10 cellular contexts compared by ENCODE assay signal in genomic region chr2:118269408-118270051, GRCh38.
DNase-seq lines count a peak whose midpoint lies in the region; ATAC-seq and TF ChIP-seq lines count a peak whose summit lies in the region.
"Had no signal": no experiment of that assay in that cellular context is flagged by ENCODE, and none has a peak within 500 bp of the region (broad histone marks: within the 10 kb centered on the region; RNA-seq: fewer than 3 reads in every experiment).

No MANE protein-coding gene starts in this region.

- H3K27ac ChIP-seq in OCI-LY3 (ENCODE audit: low read length): no peak overlapping the region
- no peak overlapping the region for H3K27ac ChIP-seq in left lung

- no peaks in the 10 kb centered on the region for H3K36me3 ChIP-seq in OCI-LY3 (replicated peaks; ENCODE audit: low read depth, low read length)
- H3K36me3 ChIP-seq in left lung: no peaks in the 10 kb centered on the region

- peak; percentile 25; the same call in 1 of the 2 replicates for TF ChIP-seq CTCF in OCI-LY3 (IDR thresholded peaks at IDR 0.05; ENCODE audit: low read depth, low read length)
- peak in 1 of 2 donors; percentile 16 for TF ChIP-seq CTCF in left lung (IDR thresholded peaks at IDR 0.05)

- no peak overlapping the region for H3K4me2 ChIP-seq in OCI-LY3 (ENCODE audit: low read length)

- no peaks in the 10 kb centered on the region for H3K79me2 ChIP-seq in OCI-LY3 (ENCODE audit: low read length)

- H4K20me1 ChIP-seq in OCI-LY3 (ENCODE audit: insufficient read depth, low read length): no peaks in the 10 kb centered on the region

- no peaks in the 10 kb centered on the region for H3K4me1 ChIP-seq in OCI-LY3 (ENCODE audit: low read length)
- H3K4me1 ChIP-seq in left lung: no peaks in the 10 kb centered on the region

- no peak overlapping the region for H3K9ac ChIP-seq in OCI-LY3 (ENCODE audit: low read length)

- ATAC-seq in GM21723 (IDR thresholded peaks at IDR 0.05; ENCODE audit: unreplicated experiment): peak; percentile 72
- ATAC-seq in left lung: peak; percentile 91
- no peak for ATAC-seq in stimulated activated naive CD8-positive, alpha-beta T cell treated with anti-CD3 and anti-CD28 coated beads, Interleukin-15, Interleukin-2, amounts not matched to agents 100 U/mL and 50 U/mL, for 24 hours

- DNase-seq in Daoy (ENCODE audit: low read depth) (peak; percentile 23), left lung (no peak), putamen (ENCODE audit: low spot score) (no peak), NCI-H2107 (lab: John Stamatoyannopoulos, UW) (no peak), posterior cingulate gyrus (no peak)
- DNase-seq in stimulated activated naive CD8-positive, alpha-beta T cell treated with anti-CD3 and anti-CD28 coated beads, Interleukin-15, Interleukin-2, amounts not matched to agents 100 U/mL and 50 U/mL, for 24 hours: no peak
- DNase-seq: activated CD4-positive, alpha-beta T cell treated with anti-CD3 and anti-CD28 coated beads, Interleukin-2, amount 50 U/mL, for 4 hours; stimulated activated naive CD4-positive, alpha-beta T cell treated with Interleukin-2 at 50 U/mL for 16 hours had no signal

- H3K9me3 ChIP-seq in OCI-LY3 (ENCODE audit: insufficient read depth, low read length): no peaks in the 10 kb centered on the region
- H3K9me3 ChIP-seq in left lung: no peaks in the 10 kb centered on the region

- no peak overlapping the region for H3K4me3 ChIP-seq in OCI-LY3 (ENCODE audit: low read length)
- no peak overlapping the region for H3K4me3 ChIP-seq in left lung

- H2AFZ ChIP-seq in OCI-LY3 (ENCODE audit: low read depth, low read length): no peak overlapping the region

- H3K27me3 ChIP-seq in OCI-LY3 (ENCODE audit: low read depth, low read length) (peaks cover 12% of the 10 kb centered on the region), left lung (peaks cover 6% of the 10 kb centered on the region in 2 donors)

- intact Hi-C loops in left lung (cut with DNase I) (no loop called here), posterior cingulate gyrus (cut with DNase I) (no loop called here)
